Comparison of ENCODE assay signal across 9 cellular contexts in genomic region chr2:101736861-101737291, GRCh38. TPM values are rescaled to one million over a fixed set of nuclear protein-coding genes. Genes with fewer than 3 reads are reported as not detected.
DNase-seq lines count a peak whose midpoint lies in the region; ATAC-seq and FAIRE-seq lines count a peak whose summit lies in the region.
"Had no signal": no experiment of that assay in that cellular context is flagged by ENCODE, and none has a peak within 500 bp of the region (broad histone marks: within the 10 kb centered on the region; RNA-seq: fewer than 3 reads in every experiment).

No MANE protein-coding gene starts in this region.

- H3K9ac ChIP-seq in skeletal muscle tissue (ENCODE audit: low read depth in 1 of 3, low read length in 3 of 3) = peak overlapping the region in 1 of 3 donors; percentile 17

- no peaks in the 10 kb centered on the region for H3K27me3 ChIP-seq in skeletal muscle tissue (ENCODE audit: control insufficient read depth in 3 of 3, insufficient read depth in 3 of 3, low read length in 3 of 3)
- H3K27me3 ChIP-seq: tibial nerve had no signal

- DNase-seq in RCC 7860 (ENCODE audit: low spot score) (peak; percentile 66), fibroblast of peridontal ligament (ENCODE audit: extremely low read depth) (peak; percentile 85), urothelium cell line (ENCODE audit: low spot score) (no peak), DMS79 (lab: John Stamatoyannopoulos, UW) (no peak), SHP77 (lab: John Stamatoyannopoulos, UW) (no peak)

- no peaks in the 10 kb centered on the region for H3K36me3 ChIP-seq in skeletal muscle tissue (ENCODE audit: control insufficient read depth in 3 of 3, insufficient read depth in 3 of 3, low read length in 3 of 3)
- H3K36me3 ChIP-seq: tibial nerve had no signal

- H3K4me1 ChIP-seq in skeletal muscle tissue (ENCODE audit: control insufficient read depth in 3 of 3, insufficient read depth in 3 of 3, low read length in 3 of 3) = peaks cover 52 to 65% (median 57%) of the 10 kb centered on the region in 3 donors

- ATAC-seq in GM19395 (IDR thresholded peaks at IDR 0.05; ENCODE audit: unreplicated experiment) = peak; percentile 60
- no peak for ATAC-seq in GM19397 (IDR thresholded peaks at IDR 0.05; ENCODE audit: unreplicated experiment)

- FAIRE-seq in RCC 7860 (lab: Jason Lieb, UNC) (peak; percentile 83), urothelium cell line (lab: Jason Lieb, UNC) (no peak)

- H3K4me3 ChIP-seq in skeletal muscle tissue (ENCODE audit: low read length in 3 of 3) = no peak overlapping the region
- H3K4me3 ChIP-seq: tibial nerve had no signal

- no peaks in the 10 kb centered on the region for H3K9me3 ChIP-seq in skeletal muscle tissue (ENCODE audit: control insufficient read depth in 3 of 3, low read length in 3 of 3)
- H3K9me3 ChIP-seq: tibial nerve had no signal

- H3K27ac ChIP-seq in skeletal muscle tissue (ENCODE audit: low read depth, low read length) = peak overlapping the region; percentile 71

RNA-seq across cellular contexts. Expression of gene MAP4K4, which starts 39.4 kb away (rescaled TPM):
- 77.2 TPM for total RNA-seq in skeletal muscle tissue

Comparison
In these comparisons a context has a peak if more than half of its experiments do, and no peak if none do; other contexts are left out.
1. DNase-seq: peak in RCC 7860 (single experiment) and fibroblast of peridontal ligament (single experiment); none in urothelium cell line (single experiment), DMS79 (single experiment) and SHP77 (0 of 2).